8 cellular contexts compared by ENCODE assay signal in genomic region chr18:76823166-76823539, GRCh38. TPM values are rescaled to one million over a fixed set of nuclear protein-coding genes. Genes with fewer than 3 reads are reported as not detected.
A peak's percentile ranks its signal among the peaks of the same experiment; 100 is the strongest.
DNase-seq lines count a peak whose midpoint lies in the region; ATAC-seq and TF ChIP-seq lines count a peak whose summit lies in the region.

No MANE protein-coding gene starts in this region.

- H3K4me1 ChIP-seq in mammary epithelial cell (ENCODE audit: insufficient read depth, low read length) (peaks cover 12% of the 10 kb centered on the region), mesenchymal stem cell (ENCODE audit: control insufficient read depth, insufficient read depth, low read depth, low read length) (peaks cover 20% of the 10 kb centered on the region), uterus (no peaks in the 10 kb centered on the region)

- peak overlapping the region in 1 of 2 experiments; percentile 86 for H3K14ac ChIP-seq in mesenchymal stem cell (ENCODE audit: low read length in 2 of 2)

- peaks cover 87% of the 10 kb centered on the region for H3K79me2 ChIP-seq in mammary epithelial cell (ENCODE audit: insufficient read depth, low read length)

- H3K23ac ChIP-seq in mesenchymal stem cell (ENCODE audit: low read length in 2 of 2) = no peak overlapping the region

- H3K18ac ChIP-seq in mesenchymal stem cell (ENCODE audit: low read depth in 1 of 2, low read length in 2 of 2) = peak overlapping the region; percentile 96 to 98

- BruUV-seq in mammary epithelial cell (replicated peaks; lab: Mats Ljungman, UMichigan) = no TSS peak

- peak overlapping the region; percentile 40 for H3K9ac ChIP-seq in mammary epithelial cell (ENCODE audit: insufficient read depth, low read length)
- peak overlapping the region; percentile 91 for H3K9ac ChIP-seq in mesenchymal stem cell (ENCODE audit: low read length)

- no peak overlapping the region for H2BK15ac ChIP-seq in mesenchymal stem cell (ENCODE audit: low read depth, poor library complexity, severe bottlenecking)

- in situ Hi-C loops in mammary epithelial cell (cut with MboI; ENCODE audit: low sequenced_read_pairs in 2 of 2) = loop anchor here in 1 of 2 donors (25.0 kb wide), 1 partner anchor 389 kb away; no protein-coding TSS in a partner anchor
- in situ Hi-C loops in GM13977 (cut with MboI; ENCODE audit: low pct_unique_long_range_greater_than_20kb, low sequenced_read_pairs, unreplicated experiment) = no loop called here

- intact Hi-C loops in Right ventricle myocardium inferior (cut with DNase I) = no loop called here
- intact Hi-C loops in cardiac septum (cut with DNase I) = loop anchor here (10.0 kb wide), 2 partner anchors 338 to 1608 kb away; partner anchors contain the start of gene TSHZ1
- intact Hi-C loops in mammary epithelial cell (cut with micrococcal nuclease) = no loop called here
- intact Hi-C loops in uterus (cut with DNase I; ENCODE audit: low total_unique reads) = no loop called here

- dilution Hi-C loops in mammary epithelial cell (cut with HindIII; ENCODE audit: low sequenced_read_pairs) = no loop called here

- H2BK12ac ChIP-seq in mesenchymal stem cell (ENCODE audit: low read length in 2 of 2) = no peak overlapping the region

- peak overlapping the region; percentile 93 for H4K91ac ChIP-seq in mesenchymal stem cell (ENCODE audit: low read length)

- peaks cover 2% of the 10 kb centered on the region for H3K36me3 ChIP-seq in mammary epithelial cell (ENCODE audit: insufficient read depth, low read length)
- H3K36me3 ChIP-seq in mesenchymal stem cell (ENCODE audit: control insufficient read depth in 1 of 2, insufficient read depth in 2 of 2, low read depth in 1 of 2, low read length in 2 of 2) = peaks cover 0 to 7% of the 10 kb centered on the region in 2 experiments
- no peaks in the 10 kb centered on the region for H3K36me3 ChIP-seq in uterus

- peak overlapping the region; percentile 88 for H4K8ac ChIP-seq in mesenchymal stem cell (ENCODE audit: low read length)

- H2AFZ ChIP-seq in mammary epithelial cell (ENCODE audit: low read depth, low read length) (peak overlapping the region; percentile 74), mesenchymal stem cell (ENCODE audit: low read depth, low read length) (peak overlapping the region; percentile 3)

- CTCF ChIA-PET in mammary epithelial cell (lab: Charles Lee; ENCODE audit: low non-redundant PET) = no interaction called here

- DNase-seq in Right ventricle myocardium inferior (ENCODE audit: missing footprints) (peak; percentile 74), cardiac septum (ENCODE audit: low spot score) (no peak), mammary epithelial cell (no peak), mesenchymal stem cell (no peak), uterus (peak; percentile 28 to 30), GM13977 (ENCODE audit: low spot score) (no peak), NCI-H2171 (lab: John Stamatoyannopoulos, UW) (no peak), SIG-M5 treated with dmso at 0.1 percent for 504 hours (lab: John Stamatoyannopoulos, UW; ENCODE audit: unreplicated experiment) (no peak)

- H3K79me1 ChIP-seq in mesenchymal stem cell (replicated peaks; ENCODE audit: low read length, poor library complexity, severe bottlenecking) = peaks cover 2% of the 10 kb centered on the region

- peak overlapping the region; percentile 69 to 97 for H3K4ac ChIP-seq in mesenchymal stem cell (ENCODE audit: low read depth in 1 of 2, low read length in 2 of 2)

- 19% methylated on average over 19 of the region's 25 CpGs for WGBS in mammary epithelial cell (ENCODE audit: low coverage, missing lambda C conversion rate)
- 11% methylated on average over 25 of the region's 25 CpGs for WGBS in mesenchymal stem cell

- H3K9me3 ChIP-seq in mammary epithelial cell (replicated peaks; ENCODE audit: insufficient read depth, low read length) (no peaks in the 10 kb centered on the region), mesenchymal stem cell (ENCODE audit: control insufficient read depth, low read length) (no peaks in the 10 kb centered on the region), uterus (no peaks in the 10 kb centered on the region)

- ATAC-seq in Right ventricle myocardium inferior = no peak

- no peak overlapping the region for H2AK5ac ChIP-seq in mesenchymal stem cell (ENCODE audit: low read length, severe bottlenecking)

- no peak overlapping the region for H2BK5ac ChIP-seq in mesenchymal stem cell (ENCODE audit: low read depth, low read length, poor library complexity, severe bottlenecking)

- no peak for TF ChIP-seq POLR2A in uterus (IDR thresholded peaks at IDR 0.05)

- H3K27ac ChIP-seq in mammary epithelial cell (ENCODE audit: insufficient read depth, low read depth, low read length) = peak overlapping the region; percentile 46
- no peak overlapping the region for H3K27ac ChIP-seq in mesenchymal stem cell (ENCODE audit: low read length, poor library complexity, severe bottlenecking)
- peak overlapping the region; percentile 91 to 99 for H3K27ac ChIP-seq in uterus

- TF ChIP-seq CTCF in mammary epithelial cell (conservative IDR thresholded peaks at IDR 0.05 in 1 of 2, IDR thresholded peaks at IDR 0.05 in 1 of 2; ENCODE audit: extremely low read depth in 1 of 2, insufficient read depth in 1 of 2, low read depth in 1 of 2, low read length in 2 of 2) = no peak
- TF ChIP-seq CTCF in uterus (IDR thresholded peaks at IDR 0.05) = no peak
- TF ChIP-seq CTCF in GM13977 (IDR thresholded peaks at IDR 0.05; ENCODE audit: extremely low read depth, insufficient read depth, missing control alignments) = no peak

- H3K4me3 ChIP-seq in mammary epithelial cell (replicated peaks in 1 of 3; ENCODE audit: insufficient read depth in 1 of 3, low read depth in 2 of 3, low read length in 3 of 3) (peak overlapping the region; percentile 49 to 94 (median 84)), mesenchymal stem cell (ENCODE audit: insufficient read depth in 1 of 2, low read depth in 1 of 2, low read length in 2 of 2) (peak overlapping the region; percentile 92 to 97), uterus (peak overlapping the region; percentile 26 to 82)

- peak overlapping the region; percentile 50 for H2BK120ac ChIP-seq in mesenchymal stem cell (ENCODE audit: low read depth, low read length)

- H3K4me2 ChIP-seq in mammary epithelial cell (ENCODE audit: insufficient read depth, low read depth, low read length) (peak overlapping the region; percentile 85), mesenchymal stem cell (ENCODE audit: low read length, poor library complexity, severe bottlenecking) (peak overlapping the region; percentile 76)

- no peaks in the 10 kb centered on the region for H3K27me3 ChIP-seq in mammary epithelial cell (ENCODE audit: insufficient read depth, low read length)
- H3K27me3 ChIP-seq in mesenchymal stem cell (ENCODE audit: control insufficient read depth in 1 of 2, insufficient read depth in 1 of 2, low read length in 2 of 2) = no peaks in the 10 kb centered on the region
- no peaks in the 10 kb centered on the region for H3K27me3 ChIP-seq in uterus

- H4K20me1 ChIP-seq in mammary epithelial cell (ENCODE audit: insufficient read depth, low read length) = no peaks in the 10 kb centered on the region

RNA-seq across cellular contexts. Expression of gene ZNF236, which starts 0.8 kb away (rescaled TPM):
- total RNA-seq in Right ventricle myocardium inferior (10.9 TPM), cardiac septum (12.7 TPM), mammary epithelial cell (10 to 100 TPM; 10.2 to 13.0 TPM), uterus (10 to 100 TPM; 16.7 to 40.7 (median 22.9) TPM)
- polyA plus RNA-seq in mammary epithelial cell = 3.1 TPM
- polyA minus RNA-seq in mammary epithelial cell = 84.8 TPM
- 7.1 TPM for polyA plus RNA-seq in mesenchymal stem cell (2013, experiment 1 of 2)
- 6.6 TPM for polyA plus RNA-seq in mesenchymal stem cell (2013, experiment 2 of 2)

Comparison
In these comparisons a context has a peak if more than half of its experiments do, and no peak if none do; other contexts are left out.
1. DNase-seq: peak in Right ventricle myocardium inferior (single experiment) and uterus (2 of 2); none in cardiac septum (single experiment), mammary epithelial cell (single experiment), mesenchymal stem cell (single experiment), GM13977 (single experiment), NCI-H2171 (single experiment) and SIG-M5 treated with dmso at 0.1 percent for 504 hours (single experiment).
2. Peak in every context shown above with its lines, with median percentiles within 50 percentile points of each other: H3K4me3 ChIP-seq.